Comparison of ENCODE assay signal across 25 cellular contexts in the genomic region with DNA sequence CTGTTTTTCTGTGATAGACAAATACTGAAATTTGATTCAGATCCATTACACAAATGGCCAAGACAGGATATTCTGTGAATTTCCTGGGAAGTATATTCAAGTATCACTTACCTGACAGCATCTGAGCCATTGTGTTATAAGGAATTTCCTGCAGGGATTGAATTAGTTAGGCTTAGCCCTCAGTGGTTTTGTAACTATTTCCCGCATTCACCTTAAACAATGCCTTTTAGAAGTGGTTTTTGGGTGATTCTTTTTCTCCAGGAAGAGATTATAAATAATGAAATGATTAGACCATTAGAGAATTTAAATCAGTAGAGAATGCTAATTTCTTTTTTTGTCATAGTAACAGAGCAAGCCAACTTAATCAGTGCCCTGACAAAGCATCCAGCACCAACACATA.
"Had no signal": no experiment of that assay in that cellular context is flagged by ENCODE, and none has a peak within 500 bp of the region (broad histone marks: within the 10 kb centered on the region; RNA-seq: fewer than 3 reads in every experiment).

No MANE protein-coding gene starts in this region.

- H3K4me3 ChIP-seq: breast epithelium, SK-N-MC had no signal

- H3K36me3 ChIP-seq: breast epithelium, WERI-Rb-1 had no signal

- H3K27me3 ChIP-seq: breast epithelium had no signal

- H3K9me3 ChIP-seq: breast epithelium had no signal

- H3K4me1 ChIP-seq: breast epithelium had no signal

- ATAC-seq: activated CD4-positive, CD25-positive, alpha-beta regulatory T cell treated with anti-CD3 and anti-CD28 coated beads, Interleukin-2, amount 50 U/mL, for 24 hours; activated CD8-positive, alpha-beta T cell treated with anti-CD3 and anti-CD28 coated beads for 36 hours; activated T-cell treated with anti-CD3 and anti-CD28 coated beads, Interleukin-2, amount 50 U/mL, for 72 hours; Panc1; Right ventricle myocardium inferior; T-cell had no signal

- H3K27ac ChIP-seq: breast epithelium, SK-N-MC, WERI-Rb-1 had no signal

- DNase-seq: activated CD4-positive, alpha-beta T cell treated with anti-CD3 and anti-CD28 coated beads for 4 hours; activated CD8-positive, alpha-beta memory T cell treated with anti-CD3 and anti-CD28 coated beads, Interleukin-2, amount 50 U/mL, for 4 hours; activated CD8-positive, alpha-beta T cell treated with anti-CD3 and anti-CD28 coated beads for 36 hours; activated gamma-delta T cell treated with Interleukin-2 at 50 U/mL for 16 hours; activated naive CD4-positive, alpha-beta T cell treated with anti-CD3 and anti-CD28 coated beads, Interleukin-2, amount 10 ng/mL, durations not matched to agents 7 days and 5 days; activated naive CD8-positive, alpha-beta T cell treated with anti-CD3 and anti-CD28 coated beads for 36 hours; activated T-cell treated with anti-CD3 and anti-CD28 coated beads, Interleukin-2, amount 50 U/mL, for 72 hours; caudate nucleus; Kasumi-1; NCI-H1105 treated with DMSO at 0.1 percent for 48 hours; NCI-H1436 treated with DMSO at 0.1 percent for 48 hours; NCI-H187 treated with DMSO at 0.1 percent for 48 hours; NCI-H345; NCI-H510A; NCI-H526 treated with DMSO at 0.1 percent for 48 hours; NCI-H82; OCI-M1; RPMI8226; T-cell; WERI-Rb-1 had no signal
